1 cellular context compared by ENCODE assay signal in genomic region chr2:213251618-213252017, GRCh38.
TF ChIP-seq lines count a peak whose summit lies in the region.

No MANE protein-coding gene starts in this region.

TF ChIP-seq in SK-N-SH, 30 proteins besides CTCF, POLR2A, EP300 and RAD21 (continued from another document):
- no peak for TF ChIP-seq IRF3 (IDR thresholded peaks at IDR 0.05; ENCODE audit: low read depth, low read length)
- no peak for TF ChIP-seq EZH2phosphoT487 (IDR thresholded peaks at IDR 0.05; ENCODE audit: borderline replicate concordance, low read depth)
- no peak for TF ChIP-seq FOXM1 (IDR thresholded peaks at IDR 0.05; ENCODE audit: low read depth)
- TF ChIP-seq MXI1 (IDR thresholded peaks at IDR 0.05; ENCODE audit: low read depth, low read length): no peak
- TF ChIP-seq SMC3 (IDR thresholded peaks at IDR 0.05; ENCODE audit: low read depth, low read length): peak; percentile 61
- 0 out of 2 replicates have a peak, but pooled peaks have one; percentile 21 for TF ChIP-seq PBX3 (IDR thresholded peaks at IDR 0.05)
- TF ChIP-seq SIN3A (IDR thresholded peaks at IDR 0.05; ENCODE audit: borderline replicate concordance, low read depth, low read length): no peak
- 0 out of 2 replicates have a peak, but pooled peaks have one; percentile 13 for TF ChIP-seq NFIC (IDR thresholded peaks at IDR 0.05; ENCODE audit: borderline replicate concordance)
- TF ChIP-seq JUND (IDR thresholded peaks at IDR 0.05): no peak
- TF ChIP-seq USF1 (IDR thresholded peaks at IDR 0.05; ENCODE audit: borderline replicate concordance, low read depth): no peak
- TF ChIP-seq MAX (IDR thresholded peaks at IDR 0.05; ENCODE audit: low read depth): no peak
- 0 out of 2 replicates have a peak, but pooled peaks have one; percentile 7 for TF ChIP-seq TCF12 (IDR thresholded peaks at IDR 0.05)
- no peak for TF ChIP-seq RFX5 (IDR thresholded peaks at IDR 0.05; ENCODE audit: low read length)
- no peak for TF ChIP-seq TAF1 (IDR thresholded peaks at IDR 0.05; ENCODE audit: borderline replicate concordance, low read depth, low read length)
- no peak for TF ChIP-seq POLR2AphosphoS5 (IDR thresholded peaks at IDR 0.05; ENCODE audit: low read depth, low read length)
- TF ChIP-seq REST (IDR thresholded peaks at IDR 0.05; ENCODE audit: low read depth, low read length): no peak
- TF ChIP-seq ELF1 (IDR thresholded peaks at IDR 0.05): no peak
- no peak for TF ChIP-seq TEAD4 (IDR thresholded peaks at IDR 0.05; ENCODE audit: borderline replicate concordance, insufficient read depth)
- no peak for TF ChIP-seq USF2 (IDR thresholded peaks at IDR 0.05; ENCODE audit: borderline replicate concordance, low read depth, low read length)
TF ChIP-seq in SK-N-SH: peak in this region for 5.
